Comparison of ENCODE assay signal across 13 cellular contexts in genomic region chr4:98290511-98290910, GRCh38. TPM values are rescaled to one million over a fixed set of nuclear protein-coding genes. Genes with fewer than 3 reads are reported as not detected.
DNase-seq lines count a peak whose midpoint lies in the region; ATAC-seq and TF ChIP-seq lines count a peak whose summit lies in the region.
"Had no signal": no experiment of that assay in that cellular context is flagged by ENCODE, and none has a peak within 500 bp of the region (broad histone marks: within the 10 kb centered on the region; RNA-seq: fewer than 3 reads in every experiment).

No MANE protein-coding gene starts in this region.

- H3K27me3 Mint-ChIP-seq in MCF 10A (ENCODE audit: insufficient read depth, unreplicated experiment) (no peaks in the 10 kb centered on the region), T-cell (no peaks in the 10 kb centered on the region)
- H3K27me3 Mint-ChIP-seq in effector memory CD8-positive, alpha-beta T cell: no peaks in the 10 kb centered on the region

- intact Hi-C loops in MCF 10A (cut with micrococcal nuclease) (no loop called here), breast epithelium (cut with DNase I; ENCODE audit: low total_unique reads) (no loop called here)

- TF ChIP-seq CTCF in MCF 10A (IDR thresholded peaks at IDR 0.05; ENCODE audit: unreplicated experiment): no peak
- no peak for TF ChIP-seq CTCF in breast epithelium (IDR thresholded peaks at IDR 0.05)

- H3K27ac ChIP-seq in breast epithelium: no peak overlapping the region

- BruUV-seq in MCF 10A (replicated peaks; lab: Mats Ljungman, UMichigan): no TSS peak

- no peak for ATAC-seq in T-cell (replicated peaks in 1 of 4)
- ATAC-seq in effector memory CD8-positive, alpha-beta T cell (replicated peaks): no peak
- ATAC-seq: activated CD4-positive, CD25-positive, alpha-beta regulatory T cell treated with anti-CD3 and anti-CD28 coated beads, Interleukin-2, amount 50 U/mL, for 24 hours had no signal

- no peaks in the 10 kb centered on the region for H3K9me3 ChIP-seq in breast epithelium

- no peaks in the 10 kb centered on the region for H3K36me3 ChIP-seq in breast epithelium

- CTCF ChIA-PET in MCF 10A (lab: Yijun Ruan, JAX) (interaction anchor here (1.0 to 1.4 kb wide), 2 partner anchors 16 to 139 kb away, joined by 3 read pairs; no protein-coding TSS in a partner anchor), T-cell (lab: Charles Lee) (interaction anchor here in 1 of 2 donors (0.6 to 1.1 kb wide), 2 partner anchors 10 to 110 kb away, joined by 3 read pairs; no protein-coding TSS in a partner anchor)

- H3K4me3 ChIP-seq in breast epithelium: no peak overlapping the region

- H3K27ac Mint-ChIP-seq in MCF 10A (ENCODE audit: low read depth, unreplicated experiment) (peak overlapping the region; percentile 3), T-cell (peak overlapping the region; percentile 6 to 84)
- H3K27ac Mint-ChIP-seq in effector memory CD8-positive, alpha-beta T cell: peak overlapping the region in 1 of 2 donors; percentile 65

- DNase-seq in MCF 10A (ENCODE audit: unreplicated experiment) (no peak), breast epithelium (ENCODE audit: low spot score in 2 of 2) (no peak), T-cell (no peak), fibroblast of peridontal ligament (ENCODE audit: extremely low read depth) (peak; percentile 92), superior temporal gyrus (ENCODE audit: extremely low spot score) (peak; percentile 46), kidney tubule cell (ENCODE audit: low spot score) (no peak)
- DNase-seq in effector memory CD8-positive, alpha-beta T cell: no peak
- DNase-seq in activated CD4-positive, alpha-beta T cell treated with anti-CD3 and anti-CD28 coated beads for 48 hours: no peak
- DNase-seq: HCEC 1CT, KG1, NCI-H510A, Right ventricle myocardium superior had no signal

- no peaks in the 10 kb centered on the region for H3K9me3 Mint-ChIP-seq in MCF 10A (ENCODE audit: unreplicated experiment)
- H3K9me3 Mint-ChIP-seq in T-cell: no peaks in the 10 kb centered on the region
- no peaks in the 10 kb centered on the region for H3K9me3 Mint-ChIP-seq in effector memory CD8-positive, alpha-beta T cell

- no peak for TF ChIP-seq POLR2A in breast epithelium (IDR thresholded peaks at IDR 0.05)

- POLR2A ChIA-PET in MCF 10A (lab: Yijun Ruan, JAX): interaction anchor here (0.7 to 1.8 kb wide), 3 partner anchors 21 to 30 kb away, joined by 3 to 9 read pairs (median 7); partner anchors contain the start of gene RAP1GDS1
- POLR2A ChIA-PET in T-cell (lab: Charles Lee): interaction anchor here in 1 of 2 donors (0.6 kb wide), 1 partner anchor 115 kb away, joined by 3 read pairs; no protein-coding TSS in a partner anchor

- peaks cover 10% of the 10 kb centered on the region for H3K36me3 Mint-ChIP-seq in MCF 10A (ENCODE audit: insufficient read depth, unreplicated experiment)
- peaks cover 20% of the 10 kb centered on the region for H3K36me3 Mint-ChIP-seq in T-cell
- H3K36me3 Mint-ChIP-seq in effector memory CD8-positive, alpha-beta T cell (ENCODE audit: insufficient read depth): peaks cover 9% of the 10 kb centered on the region

- no peak overlapping the region for H3K4me3 Mint-ChIP-seq in MCF 10A (ENCODE audit: unreplicated experiment)
- no peak overlapping the region for H3K4me3 Mint-ChIP-seq in T-cell
- no peak overlapping the region for H3K4me3 Mint-ChIP-seq in effector memory CD8-positive, alpha-beta T cell

- H3K4me1 ChIP-seq in breast epithelium: no peaks in the 10 kb centered on the region

- H3K4me1 Mint-ChIP-seq in MCF 10A (ENCODE audit: insufficient read depth, unreplicated experiment) (peaks cover 9% of the 10 kb centered on the region), T-cell (peaks cover 51 to 54% (median 53%) of the 10 kb centered on the region in 3 donors)
- H3K4me1 Mint-ChIP-seq in effector memory CD8-positive, alpha-beta T cell (ENCODE audit: low read depth in 2 of 2): peaks cover 19 to 43% of the 10 kb centered on the region in 2 donors

- H3K27me3 ChIP-seq in breast epithelium: no peaks in the 10 kb centered on the region

RNA-seq across cellular contexts. Expression of gene RAP1GDS1, which starts 29.3 kb away (rescaled TPM):
- 61.3 and 68.9 TPM in 2 replicates for total RNA-seq in MCF 10A (2022)
- 10 to 100 TPM; 31.1 to 55.8 (median 33.8) TPM for total RNA-seq in breast epithelium
- total RNA-seq in T-cell: 10 to 100 TPM; 37.6 to 43.8 (median 39.7) TPM

Comparison
In these comparisons a context has a peak if more than half of its experiments do, and no peak if none do; other contexts are left out.
1. DNase-seq: peak in fibroblast of peridontal ligament (single experiment) and superior temporal gyrus (single experiment); none in MCF 10A (single experiment), breast epithelium (0 of 2), T-cell (0 of 34), effector memory CD8-positive, alpha-beta T cell (0 of 3), activated CD4-positive, alpha-beta T cell treated with anti-CD3 and anti-CD28 coated beads for 48 hours (single experiment) and kidney tubule cell (single experiment).